12 cellular contexts compared by ENCODE assay signal in the genomic region with DNA sequence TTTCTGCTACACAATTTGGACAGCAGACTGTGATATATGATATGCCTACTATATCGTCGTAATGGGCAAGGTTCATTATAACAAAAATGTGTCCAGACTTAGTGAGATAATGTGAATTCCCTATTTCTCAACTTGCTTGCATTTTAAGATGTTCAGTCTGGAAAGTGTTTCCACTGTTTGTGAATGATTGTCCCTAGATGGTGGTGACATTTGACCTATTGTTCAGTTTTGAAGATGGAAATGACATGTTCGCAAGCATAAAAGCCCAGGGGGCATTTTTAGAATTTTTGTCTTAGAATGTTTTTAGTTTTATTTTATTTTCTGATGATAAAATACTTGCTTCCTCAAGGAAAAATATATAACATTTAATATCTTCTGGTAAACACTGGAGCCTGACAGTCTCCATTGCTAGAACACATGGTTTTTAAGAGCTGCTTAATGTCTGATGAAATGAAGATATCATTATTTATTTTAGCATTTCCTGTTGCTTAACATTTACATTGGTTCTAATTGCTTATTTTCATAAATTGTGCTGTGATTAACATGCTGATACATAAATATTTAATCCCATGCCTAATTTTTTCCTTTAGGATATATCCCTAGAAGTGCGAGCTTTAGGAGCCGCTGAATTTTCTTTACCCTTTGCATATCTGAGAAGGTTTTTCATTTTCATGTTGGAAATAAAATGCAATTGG. TPM values are rescaled to one million over a fixed set of nuclear protein-coding genes. Genes with fewer than 3 reads are reported as not detected.
DNase-seq lines count a peak whose midpoint lies in the region; ATAC-seq, FAIRE-seq and TF ChIP-seq lines count a peak whose summit lies in the region.
"Had no signal": no experiment of that assay in that cellular context is flagged by ENCODE, and none has a peak within 500 bp of the region (broad histone marks: within the 10 kb centered on the region; RNA-seq: fewer than 3 reads in every experiment).

No MANE protein-coding gene starts in this region.

- peak overlapping the region; percentile 62 to 76 (median 68) for H3K27ac ChIP-seq in gastrocnemius medialis

- peak; percentile 12 for FAIRE-seq in GM18507 (lab: Jason Lieb, UNC)
- FAIRE-seq: TTC549 had no signal

- H3K9me3 ChIP-seq in gastrocnemius medialis: no peaks in the 10 kb centered on the region
- H3K9me3 ChIP-seq: testis had no signal

- CTCF ChIA-PET in MCF 10A (lab: Yijun Ruan, JAX): interaction anchor here (0.6 to 2.4 kb wide), 11 partner anchors 13 to 1743 kb away, joined by 3 to 7 read pairs (median 6); a partner anchor contains a TSS

- peaks cover 6% of the 10 kb centered on the region for H3K36me3 Mint-ChIP-seq in MCF 10A (ENCODE audit: insufficient read depth, unreplicated experiment)
- H3K36me3 Mint-ChIP-seq: activated CD8-positive, alpha-beta memory T cell treated with anti-CD3 and anti-CD28 coated beads, Interleukin-2, amount 10 ng/mL, durations not matched to agents 7 days and 5 days had no signal

- TF ChIP-seq CTCF in MCF 10A (IDR thresholded peaks at IDR 0.05; ENCODE audit: unreplicated experiment): no peak
- no peak for TF ChIP-seq CTCF in gastrocnemius medialis (IDR thresholded peaks at IDR 0.05 in 4 of 5, conservative IDR thresholded peaks at IDR 0.05 in 1 of 5)

- no peak overlapping the region for H3K4me3 Mint-ChIP-seq in MCF 10A (ENCODE audit: unreplicated experiment)
- H3K4me3 Mint-ChIP-seq: activated CD8-positive, alpha-beta memory T cell treated with anti-CD3 and anti-CD28 coated beads, Interleukin-2, amount 10 ng/mL, durations not matched to agents 7 days and 5 days had no signal

- in situ Hi-C loops in gastrocnemius medialis (cut with MboI; ENCODE audit: low sequenced_read_pairs in 4 of 4): no loop called here

- H3K36me3 ChIP-seq in gastrocnemius medialis: no peaks in the 10 kb centered on the region

- peak overlapping the region in 1 of 4 donors; percentile 32 for H3K4me3 ChIP-seq in gastrocnemius medialis
- H3K4me3 ChIP-seq: testis had no signal

- H3K27me3 ChIP-seq in gastrocnemius medialis: no peaks in the 10 kb centered on the region
- H3K27me3 ChIP-seq: testis had no signal

- POLR2A ChIA-PET in MCF 10A (lab: Yijun Ruan, JAX): interaction anchor here (0.8 to 10.0 kb wide), 11 partner anchors 10 to 100 kb away, joined by 3 to 223 read pairs (median 5); a partner anchor contains a TSS

- peaks cover 82 to 86% of the 10 kb centered on the region in 2 donors for H3K4me1 ChIP-seq in gastrocnemius medialis

- no TSS peak for BruUV-seq in MCF 10A (replicated peaks; lab: Mats Ljungman, UMichigan)

- ATAC-seq in left ventricle myocardium superior (peak; percentile 60), gastrocnemius medialis (peak; percentile 48 to 53), HG02571 (IDR thresholded peaks at IDR 0.05; ENCODE audit: unreplicated experiment) (no peak)
- ATAC-seq: activated CD8-positive, alpha-beta memory T cell treated with anti-CD3 and anti-CD28 coated beads, Interleukin-2, amount 10 ng/mL, durations not matched to agents 7 days and 5 days had no signal

- H3K27ac Mint-ChIP-seq in MCF 10A (ENCODE audit: low read depth, unreplicated experiment): peak overlapping the region; percentile 44
- H3K27ac Mint-ChIP-seq: activated CD8-positive, alpha-beta memory T cell treated with anti-CD3 and anti-CD28 coated beads, Interleukin-2, amount 10 ng/mL, durations not matched to agents 7 days and 5 days had no signal

- no peak for DNase-seq in GM18507 (ENCODE audit: extremely low spot score, insufficient read length, low read depth)
- no peak for DNase-seq in MCF 10A (ENCODE audit: unreplicated experiment)
- DNase-seq in left ventricle myocardium superior: no peak
- no peak for DNase-seq in gastrocnemius medialis
- DNase-seq in EL: no peak
- DNase-seq in NCI-H1092 treated with DMSO at 0.1 percent for 48 hours (lab: John Stamatoyannopoulos, UW): no peak
- no peak for DNase-seq in ureter (ENCODE audit: low spot score)
- DNase-seq: activated CD8-positive, alpha-beta memory T cell treated with anti-CD3 and anti-CD28 coated beads, Interleukin-2, amount 10 ng/mL, durations not matched to agents 7 days and 5 days; kidney glomerular epithelial cell; testis had no signal

- H3K4me1 Mint-ChIP-seq in MCF 10A (ENCODE audit: insufficient read depth, unreplicated experiment): peaks cover 22% of the 10 kb centered on the region

- TF ChIP-seq POLR2A in gastrocnemius medialis (IDR thresholded peaks at IDR 0.05): no peak

- H3K9me3 Mint-ChIP-seq in MCF 10A (ENCODE audit: unreplicated experiment): no peaks in the 10 kb centered on the region

- H3K27me3 Mint-ChIP-seq in MCF 10A (ENCODE audit: insufficient read depth, unreplicated experiment): no peaks in the 10 kb centered on the region
- H3K27me3 Mint-ChIP-seq: activated CD8-positive, alpha-beta memory T cell treated with anti-CD3 and anti-CD28 coated beads, Interleukin-2, amount 10 ng/mL, durations not matched to agents 7 days and 5 days had no signal

- intact Hi-C loops in MCF 10A (cut with micrococcal nuclease) (no loop called here), left ventricle myocardium superior (cut with micrococcal nuclease) (no loop called here), gastrocnemius medialis (cut with DNase I; ENCODE audit: low total_unique reads) (no loop called here)

RNA-seq across cellular contexts. Expression of a gene that starts 27.1 kb away (rescaled TPM):
- 74.3 and 85.8 TPM in 2 replicates for total RNA-seq in MCF 10A (2022)
- total RNA-seq in left ventricle myocardium superior: 66.7 TPM
- 10 to 100 TPM; 47.9 to 92.0 (median 71.3) TPM for total RNA-seq in gastrocnemius medialis
- 89.0 TPM for total RNA-seq in ureter
